In the genomic region with DNA sequence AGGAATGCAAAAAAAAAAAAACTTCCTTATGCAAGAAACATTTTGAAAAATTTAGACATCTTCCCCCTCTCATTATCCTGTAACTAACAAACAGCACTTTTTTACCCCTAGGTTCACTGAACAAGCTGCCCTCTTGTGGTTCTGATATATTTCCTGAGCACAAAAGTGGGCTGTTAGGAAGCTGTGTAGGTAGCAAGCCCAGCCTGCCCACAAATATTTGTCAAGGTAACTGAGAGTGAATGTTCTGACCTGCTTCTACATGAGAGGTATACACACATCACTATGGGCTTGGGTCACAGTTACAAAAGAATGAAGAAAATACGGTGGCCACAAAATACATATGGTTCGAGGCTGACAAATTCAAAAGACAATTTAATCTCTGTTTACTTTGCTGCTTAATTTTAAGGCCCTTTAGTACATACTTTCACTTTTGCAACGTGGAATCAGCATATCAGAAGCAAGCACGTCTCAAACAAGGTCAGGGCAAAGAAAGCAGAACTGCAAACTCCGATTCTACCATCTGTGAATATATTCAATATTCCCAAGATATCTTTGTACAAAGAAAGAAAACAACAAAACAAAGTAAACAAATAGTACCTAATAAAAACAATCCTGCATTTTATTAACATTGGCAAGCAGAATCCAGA, we compare ENCODE assay signal across 1 cellular context.
TF ChIP-seq lines count a peak whose summit lies in the region.

No MANE protein-coding gene starts in this region.

TF ChIP-seq in GM12878, 131 proteins besides CTCF, POLR2A, EP300 and RAD21 (continued from another document and continues in another):
- TF ChIP-seq, protein P1, sequence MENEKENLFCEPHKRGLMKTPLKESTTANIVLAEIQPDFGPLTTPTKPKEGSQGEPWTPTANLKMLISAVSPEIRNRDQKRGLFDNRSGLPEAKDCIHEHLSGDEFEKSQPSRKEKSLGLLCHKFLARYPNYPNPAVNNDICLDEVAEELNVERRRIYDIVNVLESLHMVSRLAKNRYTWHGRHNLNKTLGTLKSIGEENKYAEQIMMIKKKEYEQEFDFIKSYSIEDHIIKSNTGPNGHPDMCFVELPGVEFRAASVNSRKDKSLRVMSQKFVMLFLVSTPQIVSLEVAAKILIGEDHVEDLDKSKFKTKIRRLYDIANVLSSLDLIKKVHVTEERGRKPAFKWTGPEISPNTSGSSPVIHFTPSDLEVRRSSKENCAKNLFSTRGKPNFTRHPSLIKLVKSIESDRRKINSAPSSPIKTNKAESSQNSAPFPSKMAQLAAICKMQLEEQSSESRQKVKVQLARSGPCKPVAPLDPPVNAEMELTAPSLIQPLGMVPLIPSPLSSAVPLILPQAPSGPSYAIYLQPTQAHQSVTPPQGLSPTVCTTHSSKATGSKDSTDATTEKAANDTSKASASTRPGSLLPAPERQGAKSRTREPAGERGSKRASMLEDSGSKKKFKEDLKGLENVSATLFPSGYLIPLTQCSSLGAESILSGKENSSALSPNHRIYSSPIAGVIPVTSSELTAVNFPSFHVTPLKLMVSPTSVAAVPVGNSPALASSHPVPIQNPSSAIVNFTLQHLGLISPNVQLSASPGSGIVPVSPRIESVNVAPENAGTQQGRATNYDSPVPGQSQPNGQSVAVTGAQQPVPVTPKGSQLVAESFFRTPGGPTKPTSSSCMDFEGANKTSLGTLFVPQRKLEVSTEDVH (IDR thresholded peaks at IDR 0.05; ENCODE audit: low read depth, partially characterized antibody): no peak
- no peak for TF ChIP-seq NFXL1 (IDR thresholded peaks at IDR 0.05; ENCODE audit: borderline replicate concordance)
- no peak for TF ChIP-seq PAX8 (IDR thresholded peaks at IDR 0.05)
- TF ChIP-seq CBX3 (IDR thresholded peaks at IDR 0.05; ENCODE audit: borderline replicate concordance, low read depth): no peak
- TF ChIP-seq HSF1 (IDR thresholded peaks at IDR 0.05; ENCODE audit: low read depth, low read length): no peak
- no peak for TF ChIP-seq RAD51 (IDR thresholded peaks at IDR 0.05)
- TF ChIP-seq ZNF207 (IDR thresholded peaks at IDR 0.05; ENCODE audit: borderline replicate concordance): 0 out of 2 replicates have a peak, but pooled peaks have one; percentile 52
- peak; percentile 47; the same call in 1 of the 2 replicates for TF ChIP-seq ATF7 (IDR thresholded peaks at IDR 0.05; ENCODE audit: low read depth)
- TF ChIP-seq MYC (IDR thresholded peaks at IDR 0.05; ENCODE audit: insufficient read depth, insufficient read length, insufficient replicate concordance, low read length, severe bottlenecking): no peak
- 0 out of 4 replicates have a peak, but pooled peaks of 1 of the 2 experiments have one; percentile 18 for TF ChIP-seq ETV6 (conservative IDR thresholded peaks at IDR 0.05 in 1 of 2, IDR thresholded peaks at IDR 0.05 in 1 of 2; ENCODE audit: borderline replicate concordance in 1 of 2, low read depth in 1 of 2)
- TF ChIP-seq WRNIP1 (IDR thresholded peaks at IDR 0.05; ENCODE audit: borderline replicate concordance, low read depth, low read length): no peak
- peak; percentile 11; the same call in 1 of the 2 replicates for TF ChIP-seq CREB1 (IDR thresholded peaks at IDR 0.05; ENCODE audit: low read depth)
- TF ChIP-seq, protein P2, sequence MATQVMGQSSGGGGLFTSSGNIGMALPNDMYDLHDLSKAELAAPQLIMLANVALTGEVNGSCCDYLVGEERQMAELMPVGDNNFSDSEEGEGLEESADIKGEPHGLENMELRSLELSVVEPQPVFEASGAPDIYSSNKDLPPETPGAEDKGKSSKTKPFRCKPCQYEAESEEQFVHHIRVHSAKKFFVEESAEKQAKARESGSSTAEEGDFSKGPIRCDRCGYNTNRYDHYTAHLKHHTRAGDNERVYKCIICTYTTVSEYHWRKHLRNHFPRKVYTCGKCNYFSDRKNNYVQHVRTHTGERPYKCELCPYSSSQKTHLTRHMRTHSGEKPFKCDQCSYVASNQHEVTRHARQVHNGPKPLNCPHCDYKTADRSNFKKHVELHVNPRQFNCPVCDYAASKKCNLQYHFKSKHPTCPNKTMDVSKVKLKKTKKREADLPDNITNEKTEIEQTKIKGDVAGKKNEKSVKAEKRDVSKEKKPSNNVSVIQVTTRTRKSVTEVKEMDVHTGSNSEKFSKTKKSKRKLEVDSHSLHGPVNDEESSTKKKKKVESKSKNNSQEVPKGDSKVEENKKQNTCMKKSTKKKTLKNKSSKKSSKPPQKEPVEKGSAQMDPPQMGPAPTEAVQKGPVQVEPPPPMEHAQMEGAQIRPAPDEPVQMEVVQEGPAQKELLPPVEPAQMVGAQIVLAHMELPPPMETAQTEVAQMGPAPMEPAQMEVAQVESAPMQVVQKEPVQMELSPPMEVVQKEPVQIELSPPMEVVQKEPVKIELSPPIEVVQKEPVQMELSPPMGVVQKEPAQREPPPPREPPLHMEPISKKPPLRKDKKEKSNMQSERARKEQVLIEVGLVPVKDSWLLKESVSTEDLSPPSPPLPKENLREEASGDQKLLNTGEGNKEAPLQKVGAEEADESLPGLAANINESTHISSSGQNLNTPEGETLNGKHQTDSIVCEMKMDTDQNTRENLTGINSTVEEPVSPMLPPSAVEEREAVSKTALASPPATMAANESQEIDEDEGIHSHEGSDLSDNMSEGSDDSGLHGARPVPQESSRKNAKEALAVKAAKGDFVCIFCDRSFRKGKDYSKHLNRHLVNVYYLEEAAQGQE (IDR thresholded peaks at IDR 0.05; ENCODE audit: low read depth, low read length): no peak
- no peak for TF ChIP-seq NFYA (IDR thresholded peaks at IDR 0.05; ENCODE audit: borderline replicate concordance, low read depth, low read length)
- 0 out of 2 replicates have a peak, but pooled peaks have one; percentile 30 for TF ChIP-seq MXI1 (IDR thresholded peaks at IDR 0.05; ENCODE audit: low read depth, low read length)
- TF ChIP-seq POLR2AphosphoS2 (IDR thresholded peaks at IDR 0.05; ENCODE audit: low read depth, low read length): no peak
- TF ChIP-seq EGR1 (IDR thresholded peaks at IDR 0.05; ENCODE audit: borderline replicate concordance in 1 of 2, low read depth in 2 of 2, low read length in 2 of 2): no peak
- no peak for TF ChIP-seq ZZZ3 (IDR thresholded peaks at IDR 0.05; ENCODE audit: control insufficient read depth, insufficient read length, low read depth)
- no peak for TF ChIP-seq SREBF2 (IDR thresholded peaks at IDR 0.05; ENCODE audit: low read length)
- 0 out of 2 replicates have a peak, but pooled peaks have one; percentile 41 for TF ChIP-seq RCOR1 (conservative IDR thresholded peaks at IDR 0.05; ENCODE audit: low read depth, low read length)
- TF ChIP-seq TAF1 (IDR thresholded peaks at IDR 0.05; ENCODE audit: borderline replicate concordance, low read depth, low read length): no peak
- no peak for TF ChIP-seq ATF3 (IDR thresholded peaks at IDR 0.05; ENCODE audit: borderline replicate concordance, extremely low read depth, low read depth, low read length)
- TF ChIP-seq GATAD2B (conservative IDR thresholded peaks at IDR 0.05; ENCODE audit: low read depth): no peak
- TF ChIP-seq ZNF217 (IDR thresholded peaks at IDR 0.05): no peak
- TF ChIP-seq SUPT20H (IDR thresholded peaks at IDR 0.05; ENCODE audit: borderline replicate concordance, control insufficient read depth, low read depth, low read length): no peak
- no peak for TF ChIP-seq HCFC1 (IDR thresholded peaks at IDR 0.05; ENCODE audit: low read length)
- TF ChIP-seq, protein P3, sequence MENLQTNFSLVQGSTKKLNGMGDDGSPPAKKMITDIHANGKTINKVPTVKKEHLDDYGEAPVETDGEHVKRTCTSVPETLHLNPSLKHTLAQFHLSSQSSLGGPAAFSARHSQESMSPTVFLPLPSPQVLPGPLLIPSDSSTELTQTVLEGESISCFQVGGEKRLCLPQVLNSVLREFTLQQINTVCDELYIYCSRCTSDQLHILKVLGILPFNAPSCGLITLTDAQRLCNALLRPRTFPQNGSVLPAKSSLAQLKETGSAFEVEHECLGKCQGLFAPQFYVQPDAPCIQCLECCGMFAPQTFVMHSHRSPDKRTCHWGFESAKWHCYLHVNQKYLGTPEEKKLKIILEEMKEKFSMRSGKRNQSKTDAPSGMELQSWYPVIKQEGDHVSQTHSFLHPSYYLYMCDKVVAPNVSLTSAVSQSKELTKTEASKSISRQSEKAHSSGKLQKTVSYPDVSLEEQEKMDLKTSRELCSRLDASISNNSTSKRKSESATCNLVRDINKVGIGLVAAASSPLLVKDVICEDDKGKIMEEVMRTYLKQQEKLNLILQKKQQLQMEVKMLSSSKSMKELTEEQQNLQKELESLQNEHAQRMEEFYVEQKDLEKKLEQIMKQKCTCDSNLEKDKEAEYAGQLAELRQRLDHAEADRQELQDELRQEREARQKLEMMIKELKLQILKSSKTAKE (IDR thresholded peaks at IDR 0.05; ENCODE audit: low read depth, poor library complexity, severe bottlenecking): peak; percentile 26
- TF ChIP-seq NR2F1 (conservative IDR thresholded peaks at IDR 0.05): peak; percentile 42
- TF ChIP-seq FOXK2 (IDR thresholded peaks at IDR 0.05): no peak
- TF ChIP-seq RB1 (IDR thresholded peaks at IDR 0.05; ENCODE audit: borderline replicate concordance): no peak
- TF ChIP-seq YY1 (IDR thresholded peaks at IDR 0.05; ENCODE audit: low read depth, low read length): 0 out of 2 replicates have a peak, but pooled peaks have one; percentile 29
- peak; percentile 44; the same call in 1 of the 2 replicates for TF ChIP-seq ZBTB40 (IDR thresholded peaks at IDR 0.05; ENCODE audit: borderline replicate concordance)
- TF ChIP-seq SMC3 (IDR thresholded peaks at IDR 0.05; ENCODE audit: borderline replicate concordance, low read length): peak; percentile 79
- no peak for TF ChIP-seq SP1 (IDR thresholded peaks at IDR 0.05; ENCODE audit: low read depth, low read length)
- TF ChIP-seq ZBED1 (IDR thresholded peaks at IDR 0.05; ENCODE audit: borderline replicate concordance): no peak
- no peak for TF ChIP-seq MAX (IDR thresholded peaks at IDR 0.05; ENCODE audit: low read depth, low read length)
- TF ChIP-seq, protein P4, sequence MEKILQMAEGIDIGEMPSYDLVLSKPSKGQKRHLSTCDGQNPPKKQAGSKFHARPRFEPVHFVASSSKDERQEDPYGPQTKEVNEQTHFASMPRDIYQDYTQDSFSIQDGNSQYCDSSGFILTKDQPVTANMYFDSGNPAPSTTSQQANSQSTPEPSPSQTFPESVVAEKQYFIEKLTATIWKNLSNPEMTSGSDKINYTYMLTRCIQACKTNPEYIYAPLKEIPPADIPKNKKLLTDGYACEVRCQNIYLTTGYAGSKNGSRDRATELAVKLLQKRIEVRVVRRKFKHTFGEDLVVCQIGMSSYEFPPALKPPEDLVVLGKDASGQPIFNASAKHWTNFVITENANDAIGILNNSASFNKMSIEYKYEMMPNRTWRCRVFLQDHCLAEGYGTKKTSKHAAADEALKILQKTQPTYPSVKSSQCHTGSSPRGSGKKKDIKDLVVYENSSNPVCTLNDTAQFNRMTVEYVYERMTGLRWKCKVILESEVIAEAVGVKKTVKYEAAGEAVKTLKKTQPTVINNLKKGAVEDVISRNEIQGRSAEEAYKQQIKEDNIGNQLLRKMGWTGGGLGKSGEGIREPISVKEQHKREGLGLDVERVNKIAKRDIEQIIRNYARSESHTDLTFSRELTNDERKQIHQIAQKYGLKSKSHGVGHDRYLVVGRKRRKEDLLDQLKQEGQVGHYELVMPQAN (conservative IDR thresholded peaks at IDR 0.05): no peak
- TF ChIP-seq SIN3A (IDR thresholded peaks at IDR 0.05; ENCODE audit: low read depth, low read length): no peak
- 0 out of 2 replicates have a peak, but pooled peaks have one; percentile 15 for TF ChIP-seq EED (IDR thresholded peaks at IDR 0.05; ENCODE audit: low read depth)
